In the genomic region with DNA sequence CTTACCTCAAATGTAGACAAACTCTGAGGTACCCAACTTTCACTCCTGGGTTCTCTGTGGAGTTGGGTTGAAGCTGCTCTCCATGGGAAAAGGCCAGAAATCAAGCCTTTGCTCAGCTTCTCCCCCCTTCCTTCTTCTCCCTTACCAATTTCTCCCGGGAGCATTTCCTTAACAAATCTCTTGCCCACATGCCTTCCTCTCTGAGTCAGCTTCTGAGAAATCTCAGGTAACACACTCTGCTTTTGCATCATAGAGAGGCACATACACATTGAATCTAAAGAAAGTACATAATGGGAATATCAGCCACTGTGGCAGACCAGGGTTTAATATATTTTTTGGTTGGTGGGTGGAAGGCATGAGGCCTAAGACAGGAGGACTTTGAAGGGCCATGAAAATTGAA, we compare ENCODE assay signal across 22 cellular contexts.
"Had no signal": no experiment of that assay in that cellular context is flagged by ENCODE, and none has a peak within 500 bp of the region (broad histone marks: within the 10 kb centered on the region; RNA-seq: fewer than 3 reads in every experiment).

No MANE protein-coding gene starts in this region.

- H3K36me3 ChIP-seq: ascending aorta, right lobe of liver, tibial artery had no signal

- H3K9me3 ChIP-seq: ascending aorta, mucosa of descending colon, right lobe of liver, tibial artery had no signal

- H3K27me3 ChIP-seq: ascending aorta, right lobe of liver had no signal

- H3K27ac ChIP-seq: ascending aorta, coronary artery, right lobe of liver, skin epidermis, tibial artery, VCaP had no signal

- H3K4me3 ChIP-seq: ascending aorta, coronary artery, mucosa of descending colon, right lobe of liver, skin epidermis, tibial artery had no signal

- DNase-seq: activated CD4-positive, alpha-beta T cell treated with anti-CD3 and anti-CD28 coated beads for 1 hour; activated CD4-positive, alpha-beta T cell treated with anti-CD3 and anti-CD28 coated beads, Interleukin-2, amount 50 U/mL, for 1 hour; activated CD8-positive, alpha-beta T cell treated with anti-CD3 and anti-CD28 coated beads, Interleukin-2, amount 10 ng/mL, durations not matched to agents 7 days and 5 days; activated T-cell treated with anti-CD3 and anti-CD28 coated beads, Interleukin-2, amount 50 U/mL, for 1 hour; cerebellar nuclear complex; endodermal cell; foreskin melanocyte; immature natural killer cell; left cardiac atrium; mesenchymal stem cell; mucosa of descending colon; nucleus accumbens; right lobe of liver; stimulated activated CD4-positive, alpha-beta T cell treated with anti-CD3 and anti-CD28 coated beads, Interleukin-1b, Interleukin-23, amount 100 ng/mL, for 48 hours; stimulated activated naive CD8-positive, alpha-beta T cell treated with anti-CD3 and anti-CD28 coated beads, Interleukin-15, amount 100 ng/mL, for 72 hours; tibial artery had no signal

- ATAC-seq: activated CD8-positive, alpha-beta T cell treated with anti-CD3 and anti-CD28 coated beads, Interleukin-2, amount 10 ng/mL, durations not matched to agents 7 days and 5 days; activated naive CD4-positive, alpha-beta T cell treated with anti-CD3 and anti-CD28 coated beads, Interleukin-2, amount 50 U/mL, for 72 hours; left cardiac atrium; mucosa of descending colon; right lobe of liver; stimulated activated effector memory CD8-positive, alpha-beta T cell treated with anti-CD3 and anti-CD28 coated beads, Interleukin-12 subunit alpha, Interleukin-12 subunit beta, amount 100 ng/mL, for 72 hours; stimulated activated naive CD8-positive, alpha-beta T cell treated with anti-CD3 and anti-CD28 coated beads, Interleukin-15, amount 100 ng/mL, for 72 hours had no signal

- H3K4me1 ChIP-seq: ascending aorta, right lobe of liver, tibial artery had no signal
